Comparison of ENCODE assay signal across 21 cellular contexts in the genomic region with DNA sequence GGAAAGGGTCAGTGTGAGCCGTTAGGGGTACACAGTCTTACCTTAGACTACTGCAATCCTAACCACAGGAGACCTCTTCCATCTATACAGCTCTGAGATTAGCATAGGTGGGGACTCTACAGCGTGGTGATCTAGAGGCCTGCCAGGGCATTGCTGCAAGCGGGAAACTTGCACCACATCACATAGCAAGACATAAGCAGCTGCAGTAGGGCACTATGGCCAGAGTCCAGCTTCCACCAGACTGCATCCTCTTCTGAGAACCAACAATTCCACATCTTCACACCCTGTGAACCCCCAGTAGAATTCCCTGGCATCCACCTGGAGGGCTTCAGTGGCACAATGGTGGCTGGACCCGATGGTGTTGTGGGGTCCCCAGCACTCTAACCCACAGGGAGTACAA.
"Had no signal": no experiment of that assay in that cellular context is flagged by ENCODE, and none has a peak within 500 bp of the region (broad histone marks: within the 10 kb centered on the region; RNA-seq: fewer than 3 reads in every experiment).

No MANE protein-coding gene starts in this region.

- H3K27ac Mint-ChIP-seq: activated naive CD4-positive, alpha-beta T cell treated with anti-CD3 and anti-CD28 coated beads, Interleukin-2, amount 50 U/mL, for 72 hours; activated T-helper 1 cell treated with anti-CD3 and anti-CD28 coated beads, Interleukin-12 subunit alpha, Interleukin-12 subunit beta, Interleukin-2, Interleukin-4 antibody, amounts not matched to agents 30 ng/mL and 10 ng/mL and 1 ng/mL, durations not matched to agents 14 hours and 24 hours and 36 hours; dendritic cell treated with granulocyte-macrophage colony-stimulating factor and Interleukin-4, amounts not matched to agents 40 ng/mL and 50 ng/mL, for 4 days; immature natural killer cell; memory B cell; naive B cell; T-helper 17 cell had no signal

- H3K4me1 ChIP-seq: adrenal gland, esophagus squamous epithelium, parathyroid adenoma, sigmoid colon had no signal

- H2AFZ ChIP-seq: parathyroid adenoma had no signal

- H3K4me3 ChIP-seq: adrenal gland, esophagus squamous epithelium, mucosa of descending colon, sigmoid colon had no signal

- H3K79me2 ChIP-seq: parathyroid adenoma had no signal

- H3K4me1 Mint-ChIP-seq: immature natural killer cell, memory B cell, naive B cell, T-helper 17 cell had no signal

- H3K36me3 Mint-ChIP-seq: activated naive CD4-positive, alpha-beta T cell treated with anti-CD3 and anti-CD28 coated beads, Interleukin-2, amount 50 U/mL, for 72 hours; immature natural killer cell; memory B cell; naive B cell had no signal

- H3K36me3 ChIP-seq: adrenal gland, esophagus squamous epithelium, neutrophil, sigmoid colon, WERI-Rb-1 had no signal

- H3K4me3 Mint-ChIP-seq: activated T-helper 1 cell treated with anti-CD3 and anti-CD28 coated beads, Interleukin-12 subunit alpha, Interleukin-12 subunit beta, Interleukin-2, Interleukin-4 antibody, amounts not matched to agents 30 ng/mL and 10 ng/mL and 1 ng/mL, durations not matched to agents 14 hours and 24 hours and 36 hours; dendritic cell treated with granulocyte-macrophage colony-stimulating factor and Interleukin-4, amounts not matched to agents 40 ng/mL and 50 ng/mL, for 4 days; immature natural killer cell; memory B cell; naive B cell; T-helper 17 cell had no signal

- H3K27me3 Mint-ChIP-seq: dendritic cell treated with granulocyte-macrophage colony-stimulating factor and Interleukin-4, amounts not matched to agents 40 ng/mL and 50 ng/mL, for 4 days; memory B cell; naive B cell; T-helper 17 cell had no signal

- H3K9me3 ChIP-seq: adrenal gland, esophagus squamous epithelium, neutrophil, sigmoid colon had no signal

- H3K27ac ChIP-seq: adrenal gland, esophagus squamous epithelium, neutrophil, parathyroid adenoma, sigmoid colon, WERI-Rb-1 had no signal

- DNase-seq: activated CD4-positive, alpha-beta T cell treated with anti-CD3 and anti-CD28 coated beads, Interleukin-2, amount 50 U/mL, for 4 hours; activated gamma-delta T cell treated with Interleukin-2 at 50 U/mL for 16 hours; activated T-cell treated with anti-CD3 and anti-CD28 coated beads for 4 hours; adrenal gland; effector CD8-positive, alpha-beta T cell; esophagus squamous epithelium; immature natural killer cell; left ventricle myocardium superior; mucosa of descending colon; naive B cell; sigmoid colon; stimulated activated CD4-positive, alpha-beta T cell treated with anti-CD3 and anti-CD28 coated beads, Interleukin-4, amount 100 ng/mL, for 24 hours; stimulated activated naive CD4-positive, alpha-beta T cell; T-helper 17 cell; WERI-Rb-1 had no signal

- ATAC-seq: activated naive CD4-positive, alpha-beta T cell treated with anti-CD3 and anti-CD28 coated beads, Interleukin-2, amount 50 U/mL, for 72 hours; left ventricle myocardium superior; mucosa of descending colon; T-helper 17 cell had no signal

- H3K27me3 ChIP-seq: adrenal gland, esophagus squamous epithelium, neutrophil, sigmoid colon had no signal

- H3K9ac ChIP-seq: parathyroid adenoma had no signal
